Comparison of ENCODE assay signal across 8 cellular contexts in the genomic region with DNA sequence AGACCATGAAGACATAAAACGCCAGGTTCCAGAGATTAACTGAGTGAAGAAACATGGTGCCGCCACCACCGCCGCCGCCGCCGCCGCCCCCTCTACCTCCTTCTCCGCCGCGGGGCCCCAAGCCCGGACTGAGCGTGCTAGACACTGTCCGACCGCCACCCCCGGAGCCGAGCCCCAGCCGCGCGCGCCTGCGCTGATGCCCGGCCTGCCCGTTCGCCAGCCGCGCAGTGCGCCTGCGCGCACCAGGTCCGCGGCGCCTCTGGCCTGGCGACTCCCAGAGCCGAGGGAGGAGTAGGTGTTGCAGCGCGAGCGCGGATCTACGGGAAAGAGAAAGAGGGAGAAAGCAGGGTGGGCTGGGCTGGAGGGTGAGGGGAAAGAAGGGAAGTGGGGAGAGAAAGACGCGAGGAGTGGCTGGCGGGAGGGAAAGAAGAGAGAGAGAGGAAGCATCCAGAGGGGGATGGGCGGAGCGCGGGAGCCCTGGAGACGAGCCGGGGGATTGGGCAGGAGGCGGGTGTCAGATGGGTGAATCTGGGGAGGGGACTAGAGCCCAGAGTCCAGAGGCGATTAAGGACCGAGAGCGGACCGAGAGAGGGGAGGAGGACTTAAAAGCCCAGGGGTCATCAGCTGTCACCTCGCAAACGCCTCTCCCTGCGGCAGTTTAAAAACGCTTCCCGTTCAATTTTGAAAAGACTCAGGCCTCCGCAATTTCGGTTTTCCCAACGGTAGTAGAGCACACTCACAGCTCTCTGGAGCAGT. TPM values are rescaled to one million over a fixed set of nuclear protein-coding genes. Genes with fewer than 3 reads are reported as not detected.
A peak's percentile ranks its signal among the peaks of the same experiment; 100 is the strongest.
DNase-seq lines count a peak whose midpoint lies in the region; ATAC-seq and TF ChIP-seq lines count a peak whose summit lies in the region.

A gene with protein sequence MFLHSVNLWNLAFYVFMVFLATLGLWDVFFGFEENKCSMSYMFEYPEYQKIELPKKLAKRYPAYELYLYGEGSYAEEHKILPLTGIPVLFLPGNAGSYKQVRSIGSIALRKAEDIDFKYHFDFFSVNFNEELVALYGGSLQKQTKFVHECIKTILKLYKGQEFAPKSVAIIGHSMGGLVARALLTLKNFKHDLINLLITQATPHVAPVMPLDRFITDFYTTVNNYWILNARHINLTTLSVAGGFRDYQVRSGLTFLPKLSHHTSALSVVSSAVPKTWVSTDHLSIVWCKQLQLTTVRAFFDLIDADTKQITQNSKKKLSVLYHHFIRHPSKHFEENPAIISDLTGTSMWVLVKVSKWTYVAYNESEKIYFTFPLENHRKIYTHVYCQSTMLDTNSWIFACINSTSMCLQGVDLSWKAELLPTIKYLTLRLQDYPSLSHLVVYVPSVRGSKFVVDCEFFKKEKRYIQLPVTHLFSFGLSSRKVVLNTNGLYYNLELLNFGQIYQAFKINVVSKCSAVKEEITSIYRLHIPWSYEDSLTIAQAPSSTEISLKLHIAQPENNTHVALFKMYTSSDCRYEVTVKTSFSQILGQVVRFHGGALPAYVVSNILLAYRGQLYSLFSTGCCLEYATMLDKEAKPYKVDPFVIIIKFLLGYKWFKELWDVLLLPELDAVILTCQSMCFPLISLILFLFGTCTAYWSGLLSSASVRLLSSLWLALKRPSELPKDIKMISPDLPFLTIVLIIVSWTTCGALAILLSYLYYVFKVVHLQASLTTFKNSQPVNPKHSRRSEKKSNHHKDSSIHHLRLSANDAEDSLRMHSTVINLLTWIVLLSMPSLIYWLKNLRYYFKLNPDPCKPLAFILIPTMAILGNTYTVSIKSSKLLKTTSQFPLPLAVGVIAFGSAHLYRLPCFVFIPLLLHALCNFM (minus strand): TSS at position 146 of the 756 bp plus-strand sequence. CDS start 91 bp downstream, at position 55.

- intact Hi-C loops in PC-3 (cut with micrococcal nuclease) (loop anchor here (1.0 to 10.0 kb wide), 4 partner anchors 61 to 248 kb away; a partner anchor contains a TSS), esophagus muscularis mucosa (cut with DNase I) (loop anchor here (5.0 to 10.0 kb wide), 2 partner anchors 61 to 132 kb away; a partner anchor contains a TSS)

- POLR2A ChIA-PET in PC-3 (lab: Charles Lee; ENCODE audit: unreplicated experiment) = no interaction called here

- H3K4me3 ChIP-seq in Jurkat, Clone E6-1 (ENCODE audit: low read length) = peak within 1 kb of the TSS; percentile 89
- H3K4me3 ChIP-seq in PC-3 (ENCODE audit: low read length) (peak within 1 kb of the TSS; percentile 98), esophagus muscularis mucosa (peak within 1 kb of the TSS; percentile 81 to 87 (median 83)), muscle layer of duodenum (ENCODE audit: low read depth in 1 of 2, low read length in 2 of 2) (peak within 1 kb of the TSS; percentile 90 to 96)

- no peak for TF ChIP-seq EP300 in esophagus muscularis mucosa (IDR thresholded peaks at IDR 0.05)

- H3K36me3 ChIP-seq in PC-3 (ENCODE audit: low read depth, low read length) (no peaks in the 10 kb centered on the region), esophagus muscularis mucosa (no peaks in the 10 kb centered on the region), muscle layer of duodenum (ENCODE audit: control insufficient read depth in 1 of 2, insufficient read depth in 2 of 2, low read length in 2 of 2) (no peaks in the 10 kb centered on the region)

- H3K27me3 ChIP-seq in PC-3 (ENCODE audit: low read length) = no peaks in the 10 kb centered on the region
- no peaks in the 10 kb centered on the region for H3K27me3 ChIP-seq in esophagus muscularis mucosa
- no peaks in the 10 kb centered on the region for H3K27me3 ChIP-seq in muscle layer of duodenum (ENCODE audit: low read depth, low read length)

- peaks cover 44% of the 10 kb centered on the region for H3K79me2 ChIP-seq in PC-3 (ENCODE audit: low read length)

- H3K27ac ChIP-seq in PC-3 (ENCODE audit: low read length) = peak within 1 kb of the TSS; percentile 58
- H3K27ac ChIP-seq in esophagus muscularis mucosa (replicated peaks in 1 of 4) = peak within 1 kb of the TSS; percentile 88 to 94 (median 90)
- peak within 1 kb of the TSS; percentile 90 for H3K27ac ChIP-seq in muscle layer of duodenum (ENCODE audit: low read length)

- H3K9ac ChIP-seq in PC-3 (ENCODE audit: low read length) = peak within 1 kb of the TSS; percentile 69

- peak within 1 kb of the TSS; percentile 97 for H2AFZ ChIP-seq in PC-3 (ENCODE audit: low read length)

- under 1% methylated on average over 32 of the region's 61 CpGs for WGBS in esophagus muscularis mucosa

- H3K9me3 ChIP-seq in PC-3 (ENCODE audit: low read length) (no peaks in the 10 kb centered on the region), esophagus muscularis mucosa (no peaks in the 10 kb centered on the region), muscle layer of duodenum (ENCODE audit: control insufficient read depth in 1 of 2, low read length in 2 of 2) (no peaks in the 10 kb centered on the region)

- ATAC-seq in GM21717 (IDR thresholded peaks at IDR 0.05; ENCODE audit: unreplicated experiment) (peak; percentile 86), PC-3 (peak; percentile 83)

- TF ChIP-seq CTCF in PC-3 (conservative IDR thresholded peaks at IDR 0.05; ENCODE audit: low read depth, low read length) (no peak), esophagus muscularis mucosa (IDR thresholded peaks at IDR 0.05) (no peak)

- CTCF ChIA-PET in PC-3 (lab: Charles Lee) = no interaction called here

- H3K4me1 ChIP-seq in PC-3 (ENCODE audit: insufficient read depth, low read length) (peaks cover 25% of the 10 kb centered on the region), esophagus muscularis mucosa (peaks cover 9 to 32% (median 25%) of the 10 kb centered on the region in 4 donors), muscle layer of duodenum (ENCODE audit: control insufficient read depth in 1 of 2, insufficient read depth in 2 of 2, low read length in 2 of 2) (peaks cover 0 to 13% of the 10 kb centered on the region in 2 donors)

- TF ChIP-seq POLR2A in esophagus muscularis mucosa (IDR thresholded peaks at IDR 0.05; ENCODE audit: low read depth) = peak; percentile 26

- peak within 1 kb of the TSS; percentile 94 for H3K4me2 ChIP-seq in PC-3 (ENCODE audit: low read length)

- BruUV-seq in PC-3 (replicated peaks; lab: Mats Ljungman, UMichigan) = no TSS peak

- no peaks in the 10 kb centered on the region for H3K9me2 ChIP-seq in PC-3 (replicated peaks; ENCODE audit: low read length)

- H3F3A ChIP-seq in PC-3 (ENCODE audit: low read length, unreplicated experiment) = no peaks in the 10 kb centered on the region

- peaks cover 7% of the 10 kb centered on the region; the same call in 1 of the 2 replicates for H4K20me1 ChIP-seq in PC-3 (ENCODE audit: low read length)

- peak; percentile 96 for DNase-seq in DMS53 (lab: John Stamatoyannopoulos, UW)
- peak; percentile 57 for DNase-seq in Jurkat, Clone E6-1 (ENCODE audit: low read depth, low spot score)
- DNase-seq in PC-3 = peak; percentile 93
- peak; percentile 91 to 94 for DNase-seq in activated T-cell treated with anti-CD3 and anti-CD28 coated beads, Interleukin-2, amount 50 U/mL, for 48 hours
- DNase-seq in esophagus muscularis mucosa (ENCODE audit: extremely low spot score) = peak; percentile 97
- peak; percentile 59 to 80 for DNase-seq in stimulated activated CD8-positive, alpha-beta memory T cell treated with anti-CD3 and anti-CD28 coated beads, Interleukin-7, amount 100 ng/mL, for 4 hours (ENCODE audit: low read depth in 2 of 2)

RNA-seq across cellular contexts. Expression of the gene that starts here (rescaled TPM):
- 4.6 TPM for polyA plus RNA-seq in Jurkat, Clone E6-1 (2012; ENCODE audit: insufficient read depth, insufficient read length)
- 3.5 and 4.5 TPM in 2 replicates for total RNA-seq in PC-3 (2014; rRNA removed)
- total RNA-seq in esophagus muscularis mucosa = 1 to 10 TPM; 3.7 to 7.5 (median 5.6) TPM

Comparison
In these comparisons a context has a peak if more than half of its experiments do, and no peak if none do; other contexts are left out.
1. Peak in every context shown above with its lines: DNase-seq, ATAC-seq, H3K4me3 ChIP-seq and H3K27ac ChIP-seq.